ENCODE assay signal across 11 cellular contexts in the genomic region with DNA sequence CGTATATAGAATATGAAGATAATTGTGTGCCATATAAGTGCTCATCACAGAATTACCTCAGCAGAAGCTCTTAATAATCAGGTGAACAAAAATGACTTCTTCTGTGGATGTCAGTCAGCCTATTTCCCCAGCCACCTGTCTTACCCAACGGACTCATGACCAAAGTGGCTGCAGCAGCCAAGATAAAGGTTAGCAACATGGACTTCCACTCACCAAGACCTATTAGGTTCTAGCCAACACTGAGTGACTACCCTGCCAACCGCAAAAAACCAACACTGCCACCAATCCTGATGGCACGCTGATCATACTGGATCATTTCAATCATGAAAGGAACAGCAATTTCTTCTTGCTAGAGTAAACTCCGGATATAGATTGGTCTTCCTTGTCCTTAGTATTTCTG.
"Had no signal": no experiment of that assay in that cellular context is flagged by ENCODE, and none has a peak within 500 bp of the region (broad histone marks: within the 10 kb centered on the region; RNA-seq: fewer than 3 reads in every experiment).

No MANE protein-coding gene starts in this region.

- H3K4me3 ChIP-seq: lung, mucosa of descending colon, SJCRH30, transverse colon had no signal

- H3K27me3 ChIP-seq: brain microvascular endothelial cell, SJCRH30, transverse colon had no signal

- DNase-seq: activated CD4-positive, alpha-beta memory T cell treated with anti-CD3 and anti-CD28 coated beads, Interleukin-2, amount 10 ng/mL, durations not matched to agents 7 days and 5 days; brain microvascular endothelial cell; SJCRH30; transverse colon had no signal

- H3K9ac ChIP-seq: parathyroid adenoma had no signal

- H3K27me3 Mint-ChIP-seq: activated CD4-positive, alpha-beta memory T cell treated with anti-CD3 and anti-CD28 coated beads, Interleukin-2, amount 10 ng/mL, durations not matched to agents 7 days and 5 days; activated T-helper 17 cell treated with anti-CD3 and anti-CD28 coated beads, Interleukin-2, amount 50 U/mL, for 72 hours; stimulated activated memory B cell treated with anti-CD40 and anti-IgM and Interleukin-4, amounts not matched to agents 10 μg/mL and 1 μg/mL and 100 μg/mL, for 72 hours had no signal

- H3K9me3 Mint-ChIP-seq: activated CD4-positive, alpha-beta memory T cell treated with anti-CD3 and anti-CD28 coated beads, Interleukin-2, amount 10 ng/mL, durations not matched to agents 7 days and 5 days; activated naive CD4-positive, alpha-beta T cell treated with anti-CD3 and anti-CD28 coated beads, Interleukin-2, amount 50 U/mL, for 72 hours; activated T-helper 17 cell treated with anti-CD3 and anti-CD28 coated beads, Interleukin-2, amount 50 U/mL, for 72 hours; stimulated activated memory B cell treated with anti-CD40 and anti-IgM and Interleukin-4, amounts not matched to agents 10 μg/mL and 1 μg/mL and 100 μg/mL, for 72 hours; T-helper 2 cell treated with Interferon-gamma antibody and Interleukin-4, amounts not matched to agents 5 μg/mL and 100 μg/mL, for 36 hours had no signal

- H3K36me3 ChIP-seq: transverse colon had no signal

- H2AFZ ChIP-seq: parathyroid adenoma had no signal

- H3K9me3 ChIP-seq: mucosa of descending colon, SJCRH30, transverse colon had no signal

- H3K4me3 Mint-ChIP-seq: activated CD4-positive, alpha-beta memory T cell treated with anti-CD3 and anti-CD28 coated beads, Interleukin-2, amount 10 ng/mL, durations not matched to agents 7 days and 5 days; activated T-helper 17 cell treated with anti-CD3 and anti-CD28 coated beads, Interleukin-2, amount 50 U/mL, for 72 hours; stimulated activated memory B cell treated with anti-CD40 and anti-IgM and Interleukin-4, amounts not matched to agents 10 μg/mL and 1 μg/mL and 100 μg/mL, for 72 hours; T-helper 2 cell treated with Interferon-gamma antibody and Interleukin-4, amounts not matched to agents 5 μg/mL and 100 μg/mL, for 36 hours had no signal

- H3K27ac Mint-ChIP-seq: activated naive CD4-positive, alpha-beta T cell treated with anti-CD3 and anti-CD28 coated beads, Interleukin-2, amount 50 U/mL, for 72 hours; stimulated activated memory B cell treated with anti-CD40 and anti-IgM and Interleukin-4, amounts not matched to agents 10 μg/mL and 1 μg/mL and 100 μg/mL, for 72 hours; T-helper 2 cell treated with Interferon-gamma antibody and Interleukin-4, amounts not matched to agents 5 μg/mL and 100 μg/mL, for 36 hours had no signal

- H3K4me1 ChIP-seq: SJCRH30 had no signal

- ATAC-seq: stimulated activated memory B cell treated with anti-CD40 and anti-IgM and Interleukin-4, amounts not matched to agents 10 μg/mL and 1 μg/mL and 100 μg/mL, for 72 hours had no signal

- H3K27ac ChIP-seq: brain microvascular endothelial cell, SJCRH30 had no signal
